ENCODE assay signal across 12 cellular contexts in genomic region chr3:194201953-194202666, GRCh38.
"Had no signal": no experiment of that assay in that cellular context is flagged by ENCODE, and none has a peak within 500 bp of the region (broad histone marks: within the 10 kb centered on the region; RNA-seq: fewer than 3 reads in every experiment).

No MANE protein-coding gene starts in this region.

- DNase-seq: activated CD4-positive, alpha-beta T cell treated with anti-CD3 and anti-CD28 coated beads for 48 hours; activated effector memory CD4-positive, alpha-beta T cell treated with anti-CD3 and anti-CD28 coated beads, Interleukin-2, amount 50 U/mL, for 16 hours; activated naive CD8-positive, alpha-beta T cell treated with anti-CD3 and anti-CD28 coated beads for 36 hours; activated T-cell treated with anti-CD3 and anti-CD28 coated beads for 4 hours; head of caudate nucleus; retina; SJCRH30; stimulated activated CD4-positive, alpha-beta T cell treated with anti-CD3 and anti-CD28 coated beads, Interleukin-15, amount 100 ng/mL, for 24 hours; stimulated activated CD4-positive, alpha-beta T cell treated with anti-CD3 and anti-CD28 coated beads, Interleukin-4, amount 100 ng/mL, for 24 hours; SW 1271; T1000; thyroid gland had no signal

- H3K4me3 Mint-ChIP-seq: activated naive CD8-positive, alpha-beta T cell treated with anti-CD3 and anti-CD28 coated beads for 36 hours had no signal

- H3K36me3 Mint-ChIP-seq: activated naive CD8-positive, alpha-beta T cell treated with anti-CD3 and anti-CD28 coated beads for 36 hours had no signal

- H3K27ac Mint-ChIP-seq: activated naive CD8-positive, alpha-beta T cell treated with anti-CD3 and anti-CD28 coated beads for 36 hours had no signal

- H3K9me3 Mint-ChIP-seq: activated naive CD8-positive, alpha-beta T cell treated with anti-CD3 and anti-CD28 coated beads for 36 hours had no signal
